ENCODE assay signal across 1 cellular context in genomic region chr14:84351646-84352045, GRCh38.
TF ChIP-seq lines count a peak whose summit lies in the region.

No MANE protein-coding gene starts in this region.

TF ChIP-seq in IMR-90, 13 proteins besides CTCF, POLR2A, EP300 and RAD21:
- no peak for TF ChIP-seq FOS (IDR thresholded peaks at IDR 0.05; ENCODE audit: low read depth, low read length)
- no peak for TF ChIP-seq SMC3 (IDR thresholded peaks at IDR 0.05; ENCODE audit: low read depth, low read length)
- no peak for TF ChIP-seq CHD1 (IDR thresholded peaks at IDR 0.05; ENCODE audit: low read depth, low read length)
- TF ChIP-seq RFX5 (IDR thresholded peaks at IDR 0.05; ENCODE audit: low read depth, low read length) = no peak
